Comparison of ENCODE assay signal across 1 cellular context in genomic region chr16:85673529-85674417, GRCh38.
TF ChIP-seq lines count a peak whose summit lies in the region.

No MANE protein-coding gene starts in this region.

TF ChIP-seq in HEK293, 187 proteins besides CTCF, POLR2A, EP300 and RAD21 (continued from another document):
- TF ChIP-seq ZNF654 (tag by site-specific recombination; IDR thresholded peaks at IDR 0.05; ENCODE audit: low read depth): no peak
- TF ChIP-seq ZNF114 (tag by site-specific recombination; IDR thresholded peaks at IDR 0.05): no peak
- TF ChIP-seq ZNF529 (tag by site-specific recombination; IDR thresholded peaks at IDR 0.05; ENCODE audit: insufficient replicate concordance): no peak
- TF ChIP-seq ZNF280C (tag by site-specific recombination; IDR thresholded peaks at IDR 0.05): no peak
- TF ChIP-seq, protein P1, sequence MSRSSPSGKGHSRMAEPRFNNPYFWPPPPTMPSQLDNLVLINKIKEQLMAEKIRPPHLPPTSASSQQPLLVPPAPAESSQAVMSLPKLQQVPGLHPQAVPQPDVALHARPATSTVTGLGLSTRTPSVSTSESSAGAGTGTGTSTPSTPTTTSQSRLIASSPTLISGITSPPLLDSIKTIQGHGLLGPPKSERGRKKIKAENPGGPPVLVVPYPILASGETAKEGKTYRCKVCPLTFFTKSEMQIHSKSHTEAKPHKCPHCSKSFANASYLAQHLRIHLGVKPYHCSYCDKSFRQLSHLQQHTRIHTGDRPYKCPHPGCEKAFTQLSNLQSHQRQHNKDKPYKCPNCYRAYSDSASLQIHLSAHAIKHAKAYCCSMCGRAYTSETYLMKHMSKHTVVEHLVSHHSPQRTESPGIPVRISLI (tag by site-specific recombination; IDR thresholded peaks at IDR 0.05): no peak
- no peak for TF ChIP-seq GLIS2 (tag by site-specific recombination; IDR thresholded peaks at IDR 0.05)
- TF ChIP-seq ZNF692 (tag by site-specific recombination; IDR thresholded peaks at IDR 0.05): peak; percentile 32; the same call in 1 of the 2 replicates
- no peak for TF ChIP-seq ZNF239 (tag by site-specific recombination; IDR thresholded peaks at IDR 0.05)
- TF ChIP-seq ZNF324 (tag by site-specific recombination; IDR thresholded peaks at IDR 0.05): no peak
- TF ChIP-seq ZSCAN23 (tag by site-specific recombination; IDR thresholded peaks at IDR 0.05): no peak
- TF ChIP-seq ZFHX2 (tag by site-specific recombination; conservative IDR thresholded peaks at IDR 0.05): peak; percentile 77
- TF ChIP-seq ZBTB44 (tag by site-specific recombination; IDR thresholded peaks at IDR 0.05): no peak
- TF ChIP-seq ZNF600 (tag by site-specific recombination; IDR thresholded peaks at IDR 0.05): peak; percentile 56
- no peak for TF ChIP-seq ZNF211 (tag by site-specific recombination; IDR thresholded peaks at IDR 0.05; ENCODE audit: low read depth)
- 0 out of 2 replicates have a peak, but pooled peaks have one; percentile 31 for TF ChIP-seq ZEB2 (tag by site-specific recombination; IDR thresholded peaks at IDR 0.05)
- TF ChIP-seq ZBTB48 (tag by site-specific recombination; IDR thresholded peaks at IDR 0.05): peak; percentile 72
- TF ChIP-seq SCRT1 (tag by site-specific recombination; IDR thresholded peaks at IDR 0.05; ENCODE audit: borderline replicate concordance): peak; percentile 74; the same call in 1 of the 2 replicates
- TF ChIP-seq ZNF449 (tag by site-specific recombination; IDR thresholded peaks at IDR 0.05): no peak
- no peak for TF ChIP-seq ZNF366 (tag by site-specific recombination; conservative IDR thresholded peaks at IDR 0.05)
TF ChIP-seq in HEK293: peak in this region for 13.
